Comparison of ENCODE assay signal across 9 cellular contexts in the genomic region with DNA sequence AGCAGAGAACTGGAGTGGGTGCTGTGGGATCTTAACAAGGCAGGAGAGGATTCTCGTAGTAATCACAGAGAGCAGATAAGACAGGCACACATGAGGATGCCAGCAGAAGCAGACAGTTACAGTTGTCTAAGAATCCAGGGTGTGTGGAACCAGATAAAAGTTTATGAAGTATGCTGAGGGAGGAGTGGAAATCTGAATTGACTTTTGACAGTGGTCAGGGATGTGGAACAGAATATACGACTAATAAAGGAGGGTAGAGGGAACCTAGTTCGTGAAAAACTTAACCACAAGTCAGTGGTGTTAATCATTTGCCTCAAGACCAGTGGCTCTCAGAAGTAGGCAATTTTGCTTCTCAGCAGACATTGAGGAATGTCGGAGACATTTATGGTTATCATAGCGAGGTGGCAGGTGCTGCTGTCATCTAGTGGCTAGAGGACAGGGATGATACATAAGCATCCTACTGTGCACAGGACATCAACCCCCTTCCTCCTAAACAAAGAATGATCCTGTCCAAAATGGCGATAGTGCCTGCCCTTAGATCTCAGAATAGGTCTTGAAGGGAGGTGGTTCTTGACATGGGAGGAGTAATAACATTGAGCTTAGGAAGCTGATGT. TPM values are rescaled to one million over a fixed set of nuclear protein-coding genes. Genes with fewer than 3 reads are reported as not detected.
DNase-seq lines count a peak whose midpoint lies in the region; ATAC-seq and TF ChIP-seq lines count a peak whose summit lies in the region.
"Had no signal": no experiment of that assay in that cellular context is flagged by ENCODE, and none has a peak within 500 bp of the region (broad histone marks: within the 10 kb centered on the region; RNA-seq: fewer than 3 reads in every experiment).

No MANE protein-coding gene starts in this region.

- H3K9me3 ChIP-seq in HUES48 (ENCODE audit: control insufficient read depth, insufficient read depth, low read length) (no peaks in the 10 kb centered on the region), neural progenitor cell (ENCODE audit: low read depth) (no peaks in the 10 kb centered on the region)

- H2AFZ ChIP-seq in neural progenitor cell (replicated peaks), result no peak overlapping the region

- DNase-seq in neural progenitor cell (ENCODE audit: low spot score), result no peak
- DNase-seq in middle frontal gyrus (ENCODE audit: extremely low spot score, low spot score), result no peak
- no peak for DNase-seq in NCI-H1092 treated with DMSO at 0.1 percent for 48 hours (lab: John Stamatoyannopoulos, UW)
- DNase-seq: activated CD4-positive, alpha-beta memory T cell treated with anti-CD3 and anti-CD28 coated beads for 36 hours; NCI-H1436 treated with DMSO at 0.1 percent for 48 hours had no signal

- H3K4me2 ChIP-seq in neural progenitor cell, result peak overlapping the region; percentile 93

- H3K4me1 Mint-ChIP-seq in activated naive CD8-positive, alpha-beta T cell (ENCODE audit: low read depth), result peaks cover 42% of the 10 kb centered on the region
- H3K4me1 Mint-ChIP-seq in neural progenitor cell, result peaks cover 19% of the 10 kb centered on the region

- H3K4me3 Mint-ChIP-seq in activated naive CD8-positive, alpha-beta T cell, result peak overlapping the region; percentile 1
- no peak overlapping the region for H3K4me3 Mint-ChIP-seq in neural progenitor cell

- H3K36me3 ChIP-seq in HUES48 (ENCODE audit: control insufficient read depth, insufficient read depth, low read length) (peaks cover 21% of the 10 kb centered on the region), neural progenitor cell (no peaks in the 10 kb centered on the region)

- H3K27ac Mint-ChIP-seq in activated naive CD8-positive, alpha-beta T cell, result peak overlapping the region; percentile 3
- H3K27ac Mint-ChIP-seq in neural progenitor cell, result no peak overlapping the region
- H3K27ac Mint-ChIP-seq: activated CD4-positive, alpha-beta memory T cell treated with anti-CD3 and anti-CD28 coated beads for 36 hours had no signal

- H3K27me3 Mint-ChIP-seq in activated naive CD8-positive, alpha-beta T cell, result no peaks in the 10 kb centered on the region
- H3K27me3 Mint-ChIP-seq in neural progenitor cell (ENCODE audit: insufficient read depth, low read depth), result peaks cover 2% of the 10 kb centered on the region
- H3K27me3 Mint-ChIP-seq: activated CD4-positive, alpha-beta memory T cell treated with anti-CD3 and anti-CD28 coated beads for 36 hours had no signal

- H3K79me2 ChIP-seq in neural progenitor cell (ENCODE audit: low read depth), result peaks cover 95% of the 10 kb centered on the region

- TF ChIP-seq CTCF in neural progenitor cell (IDR thresholded peaks at IDR 0.05), result no peak

- H3K4me1 ChIP-seq in HUES48 (ENCODE audit: control insufficient read depth, insufficient read depth, low read length), result peaks cover 25% of the 10 kb centered on the region
- peaks cover 20% of the 10 kb centered on the region for H3K4me1 ChIP-seq in neural progenitor cell

- ATAC-seq in GM18870 (IDR thresholded peaks at IDR 0.05; ENCODE audit: unreplicated experiment) (peak; percentile 36), GM21367 (IDR thresholded peaks at IDR 0.05; ENCODE audit: unreplicated experiment) (no peak)

- no peaks in the 10 kb centered on the region for H3K9me3 Mint-ChIP-seq in activated naive CD8-positive, alpha-beta T cell (ENCODE audit: low read depth)
- H3K9me3 Mint-ChIP-seq in neural progenitor cell, result no peaks in the 10 kb centered on the region
- H3K9me3 Mint-ChIP-seq: activated CD4-positive, alpha-beta memory T cell treated with anti-CD3 and anti-CD28 coated beads for 36 hours had no signal

- no peak overlapping the region for H3K9ac ChIP-seq in HUES48 (ENCODE audit: low read depth, low read length)
- H3K9ac ChIP-seq in neural progenitor cell, result no peak overlapping the region

- H3K4me3 ChIP-seq in HUES48 (ENCODE audit: low read depth, low read length) (peak overlapping the region; percentile 24; the same call in 1 of the 2 replicates), neural progenitor cell (no peak overlapping the region)

- H3F3A ChIP-seq in neural progenitor cell (ENCODE audit: low read depth), result peaks cover 11% of the 10 kb centered on the region

- peaks cover 9% of the 10 kb centered on the region; the same call in 1 of the 2 replicates for H3K27me3 ChIP-seq in HUES48 (ENCODE audit: control insufficient read depth, insufficient read depth, low read length)
- peaks cover 7% of the 10 kb centered on the region for H3K27me3 ChIP-seq in neural progenitor cell

- H3K27ac ChIP-seq in HUES48 (ENCODE audit: low read depth, low read length) (no peak overlapping the region), neural progenitor cell (no peak overlapping the region)

- peaks cover 49% of the 10 kb centered on the region for H4K20me1 ChIP-seq in neural progenitor cell (ENCODE audit: low read depth)

- peaks cover 5% of the 10 kb centered on the region for H3K36me3 Mint-ChIP-seq in activated naive CD8-positive, alpha-beta T cell
- peaks cover 30% of the 10 kb centered on the region for H3K36me3 Mint-ChIP-seq in neural progenitor cell

RNA-seq across cellular contexts. Expression of gene LRRC8D, which starts 3.0 kb away (rescaled TPM):
- total RNA-seq in neural progenitor cell (ENCODE audit: low replicate concordance), result 32.6 and 55.7 TPM in 2 replicates
